Comparison of ENCODE assay signal across 18 cellular contexts in genomic region chr22:46449974-46450745, GRCh38.
DNase-seq lines count a peak whose midpoint lies in the region; ATAC-seq and TF ChIP-seq lines count a peak whose summit lies in the region.
"Had no signal": no experiment of that assay in that cellular context is flagged by ENCODE, and none has a peak within 500 bp of the region (broad histone marks: within the 10 kb centered on the region; RNA-seq: fewer than 3 reads in every experiment).

No MANE protein-coding gene starts in this region.

- BruUV-seq in PC-9 (replicated peaks; lab: Mats Ljungman, UMichigan), result no TSS peak

- H3K9me3 ChIP-seq in PC-9 (ENCODE audit: insufficient read depth, low read depth) (no peaks in the 10 kb centered on the region), prostate gland (no peaks in the 10 kb centered on the region), body of pancreas (no peaks in the 10 kb centered on the region)
- H3K9me3 ChIP-seq: HAP-1, SJCRH30 had no signal

- H3K27ac ChIP-seq in PC-9 (peak overlapping the region; percentile 96), epithelial cell of prostate (peak overlapping the region; percentile 79), prostate gland (peak overlapping the region; percentile 9 to 41), body of pancreas (no peak overlapping the region)
- H3K27ac ChIP-seq: GM23248, KMS-11, SJCRH30 had no signal

- CTCF ChIA-PET in PC-9 (lab: Charles Lee), result no interaction called here

- POLR2A ChIA-PET in PC-9 (lab: Charles Lee; ENCODE audit: unreplicated experiment), result interaction anchor here (0.5 kb wide), 1 partner anchor 47 kb away, joined by 8 read pairs; no protein-coding TSS in a partner anchor

- no peak for TF ChIP-seq CTCF in PC-9 (conservative IDR thresholded peaks at IDR 0.05)
- TF ChIP-seq CTCF in prostate gland (IDR thresholded peaks at IDR 0.05), result no peak
- TF ChIP-seq CTCF in body of pancreas (IDR thresholded peaks at IDR 0.05), result no peak

- H3K79me2 ChIP-seq in PC-9 (ENCODE audit: low read depth), result peaks cover 46% of the 10 kb centered on the region

- TF ChIP-seq POLR2A in prostate gland (IDR thresholded peaks at IDR 0.05), result no peak
- TF ChIP-seq POLR2A in body of pancreas (IDR thresholded peaks at IDR 0.05), result no peak

- H3F3A ChIP-seq in PC-9 (ENCODE audit: insufficient read depth, low read depth), result peaks cover 26% of the 10 kb centered on the region

- peak overlapping the region; percentile 79 for H3K4me2 ChIP-seq in PC-9
- H3K4me2 ChIP-seq: KMS-11 had no signal

- WGBS in prostate gland, result 94% methylated on average over 15 of the region's 16 CpGs
- 76 to 84% methylated on average over 4 to 14 of the region's 16 CpGs for WGBS in body of pancreas, 2 donors

- no peaks in the 10 kb centered on the region for H3K9me2 ChIP-seq in PC-9 (ENCODE audit: insufficient read depth)

- DNase-seq in PC-9 (no peak), epithelial cell of prostate (ENCODE audit: low read depth, low spot score) (no peak), left kidney (ENCODE audit: low read depth, low spot score) (peak; percentile 48), prostate gland (ENCODE audit: low spot score) (no peak), putamen (ENCODE audit: low spot score) (no peak), body of pancreas (no peak)
- DNase-seq: CD4-positive, alpha-beta T cell; DMS79; GM23248; NCI-H1092 treated with DMSO at 0.1 percent for 48 hours; NCI-H1436 treated with DMSO at 0.1 percent for 48 hours; NCI-H1930; NK-92 treated with Interleukin-12 subunit alpha and Interleukin-12 subunit beta, amount 100 ng/mL, for 24 hours; SJCRH30 had no signal

- H3K4me3 ChIP-seq in PC-9, result no peak overlapping the region
- no peak overlapping the region for H3K4me3 ChIP-seq in prostate gland
- H3K4me3 ChIP-seq in body of pancreas, result no peak overlapping the region
- H3K4me3 ChIP-seq: GM23248, HAP-1, SJCRH30 had no signal

- peaks cover 74% of the 10 kb centered on the region for H3K4me1 ChIP-seq in PC-9 (replicated peaks; ENCODE audit: insufficient read depth)
- peaks cover 35% of the 10 kb centered on the region for H3K4me1 ChIP-seq in prostate gland (replicated peaks)
- H3K4me1 ChIP-seq in body of pancreas, result peaks cover 7% of the 10 kb centered on the region
- H3K4me1 ChIP-seq: HAP-1, SJCRH30 had no signal

- H3K27me3 ChIP-seq in PC-9 (ENCODE audit: insufficient read depth, low read depth) (no peaks in the 10 kb centered on the region), prostate gland (replicated peaks; ENCODE audit: insufficient read depth) (no peaks in the 10 kb centered on the region), body of pancreas (no peaks in the 10 kb centered on the region)

- no peak overlapping the region for H2AFZ ChIP-seq in PC-9
- H2AFZ ChIP-seq: GM23248 had no signal

- H3K36me3 ChIP-seq in PC-9 (ENCODE audit: low read depth) (no peaks in the 10 kb centered on the region), prostate gland (no peaks in the 10 kb centered on the region), body of pancreas (replicated peaks in 1 of 2; ENCODE audit: insufficient read depth in 1 of 2, low read depth in 2 of 2) (no peaks in the 10 kb centered on the region)
- H3K36me3 ChIP-seq: HAP-1, SJCRH30 had no signal

- H4K20me1 ChIP-seq in PC-9 (ENCODE audit: insufficient read depth), result no peaks in the 10 kb centered on the region

- intact Hi-C loops in PC-9 (cut with micrococcal nuclease; ENCODE audit: unreplicated experiment) (loop anchor here (2.0 kb wide), 1 partner anchor 51 kb away; no protein-coding TSS in a partner anchor), prostate gland (cut with DNase I) (no loop called here), body of pancreas (cut with DNase I) (no loop called here)

- ATAC-seq in GM18519 (IDR thresholded peaks at IDR 0.05; ENCODE audit: low FRiP score, unreplicated experiment) (no peak), body of pancreas (no peak)
- ATAC-seq: Panc1 had no signal

Comparison
In these comparisons a context has a peak if more than half of its experiments do, and no peak if none do; other contexts are left out.
1. H3K27ac ChIP-seq: peak in PC-9 (single experiment), epithelial cell of prostate (single experiment) and prostate gland (2 of 2); none in body of pancreas (0 of 4).